ENCODE assay signal across 1 cellular context in genomic region chr19:16702123-16702522, GRCh38.
TF ChIP-seq lines count a peak whose summit lies in the region.

No MANE protein-coding gene starts in this region.

TF ChIP-seq in IMR-90, 13 proteins besides CTCF, POLR2A, EP300 and RAD21:
- 0 out of 2 replicates have a peak, but pooled peaks have one; percentile 23 for TF ChIP-seq BHLHE40 (IDR thresholded peaks at IDR 0.05; ENCODE audit: low read depth, low read length)
- TF ChIP-seq MAZ (IDR thresholded peaks at IDR 0.05; ENCODE audit: borderline replicate concordance, low read depth, low read length) = no peak
